ENCODE assay signal across 2 cellular contexts in genomic region chr4:25694466-25694865, GRCh38.
A peak's percentile ranks its signal among the peaks of the same experiment; 100 is the strongest.
TF ChIP-seq lines count a peak whose summit lies in the region.

No MANE protein-coding gene starts in this region.

TF ChIP-seq in liver, 16 proteins besides CTCF, POLR2A, EP300 and RAD21:
- no peak for TF ChIP-seq GABPA (IDR thresholded peaks at IDR 0.05 in 1 of 2, conservative IDR thresholded peaks at IDR 0.05 in 1 of 2)
- TF ChIP-seq MAX (IDR thresholded peaks at IDR 0.05) = no peak
- TF ChIP-seq FOXA2 (IDR thresholded peaks at IDR 0.05) = no peak
- TF ChIP-seq ATF3 (IDR thresholded peaks at IDR 0.05) = no peak
- TF ChIP-seq YY1 (IDR thresholded peaks at IDR 0.05) = no peak
- TF ChIP-seq HNF4A (conservative IDR thresholded peaks at IDR 0.05) = no peak
- TF ChIP-seq SP1 (IDR thresholded peaks at IDR 0.05) = peak; percentile 7
- no peak for TF ChIP-seq ZBTB33 (IDR thresholded peaks at IDR 0.05)
- no peak for TF ChIP-seq TAF1 (conservative IDR thresholded peaks at IDR 0.05)
- TF ChIP-seq FOXA1 (IDR thresholded peaks at IDR 0.05) = no peak
- TF ChIP-seq JUND (IDR thresholded peaks at IDR 0.05) = no peak
- TF ChIP-seq REST (IDR thresholded peaks at IDR 0.05) = no peak
- peak; percentile 93 for TF ChIP-seq NR2F2 (IDR thresholded peaks at IDR 0.05)
- TF ChIP-seq RXRA (IDR thresholded peaks at IDR 0.05) = peak in 1 of 2 donors; percentile 34
- TF ChIP-seq HNF4G (IDR thresholded peaks at IDR 0.05) = no peak
- TF ChIP-seq EGR1 (IDR thresholded peaks at IDR 0.05; ENCODE audit: low read depth in 2 of 2) = no peak

TF ChIP-seq in HepG2, 621 proteins besides CTCF, POLR2A, EP300 and RAD21 (continued from another document):
- TF ChIP-seq ELF4 (CRISPR knock-in tag; IDR thresholded peaks at IDR 0.05; ENCODE audit: borderline replicate concordance) = no peak
- no peak for TF ChIP-seq ZKSCAN5 (CRISPR knock-in tag; IDR thresholded peaks at IDR 0.05)
- no peak for TF ChIP-seq SMARCC2 (IDR thresholded peaks at IDR 0.05)
- TF ChIP-seq AGO2 (optimal IDR thresholded peaks at IDR 0.05; ENCODE audit: low read depth, low read length) = no peak
- TF ChIP-seq TBX3 (IDR thresholded peaks at IDR 0.05; ENCODE audit: borderline replicate concordance) = no peak
